Comparison of ENCODE assay signal across 20 cellular contexts in the genomic region with DNA sequence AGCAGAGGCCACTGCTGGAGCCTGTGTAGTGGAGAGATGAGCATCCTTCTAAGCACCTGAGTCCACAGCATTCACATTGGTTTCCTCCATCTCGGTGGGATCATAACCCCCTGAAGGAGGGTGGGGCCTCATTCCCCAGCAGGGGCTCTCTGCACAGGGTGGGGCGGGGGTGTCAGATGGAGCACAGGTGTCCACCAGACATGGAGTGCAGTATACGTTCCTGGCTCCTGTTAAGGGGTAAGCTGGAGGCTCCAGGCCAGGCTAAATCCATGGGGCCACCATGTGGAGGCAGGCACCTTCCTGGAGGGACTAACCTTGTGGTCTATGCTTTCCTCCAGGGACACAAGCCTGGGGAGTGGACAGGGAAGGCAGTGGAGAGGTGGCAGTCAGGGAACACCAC.
DNase-seq lines count a peak whose midpoint lies in the region; ATAC-seq, FAIRE-seq and TF ChIP-seq lines count a peak whose summit lies in the region.
"Had no signal": no experiment of that assay in that cellular context is flagged by ENCODE, and none has a peak within 500 bp of the region (broad histone marks: within the 10 kb centered on the region; RNA-seq: fewer than 3 reads in every experiment).

No MANE protein-coding gene starts in this region.

- no peak overlapping the region for H3K27ac Mint-ChIP-seq in type B pancreatic cell
- H3K27ac Mint-ChIP-seq: B cell; CD4-positive, CD25-positive, alpha-beta regulatory T cell; CD8-positive, alpha-beta memory T cell had no signal

- no peak overlapping the region for H3K18ac ChIP-seq in mesenchymal stem cell (ENCODE audit: low read depth in 1 of 2, low read length in 2 of 2)

- H3K4me3 ChIP-seq in left ventricle myocardium inferior, result no peak overlapping the region
- no peak overlapping the region for H3K4me3 ChIP-seq in bronchial epithelial cell (ENCODE audit: low read depth, low read length)
- no peak overlapping the region for H3K4me3 ChIP-seq in mesenchymal stem cell (ENCODE audit: insufficient read depth in 1 of 2, low read depth in 1 of 2, low read length in 2 of 2)
- H3K4me3 ChIP-seq in mucosa of descending colon, result no peak overlapping the region
- H3K4me3 ChIP-seq: BLaER1 treated with 17β-estradiol and CSF1 and Interleukin-3, amounts not matched to agents 10 nM and 100 nM had no signal

- ATAC-seq in Right ventricle myocardium inferior (peak; percentile 34), mucosa of descending colon (no peak)

- H3K9ac ChIP-seq in mesenchymal stem cell (ENCODE audit: low read length), result no peak overlapping the region
- H3K9ac ChIP-seq: BLaER1 treated with 17β-estradiol and CSF1 and Interleukin-3, amounts not matched to agents 10 nM and 100 nM had no signal

- H3K36me3 Mint-ChIP-seq in type B pancreatic cell, result no peaks in the 10 kb centered on the region
- H3K36me3 Mint-ChIP-seq: CD4-positive, CD25-positive, alpha-beta regulatory T cell; CD8-positive, alpha-beta memory T cell had no signal

- peaks cover 7% of the 10 kb centered on the region for H3K27me3 Mint-ChIP-seq in type B pancreatic cell

- peak; percentile 13 for FAIRE-seq in bronchial epithelial cell (lab: Jason Lieb, UNC)
- FAIRE-seq: G401.6, GM12891, GM19239, H1 had no signal

- H3K4ac ChIP-seq in mesenchymal stem cell (ENCODE audit: low read depth in 1 of 2, low read length in 2 of 2), result no peak overlapping the region

- no peaks in the 10 kb centered on the region for H3K79me1 ChIP-seq in mesenchymal stem cell (replicated peaks; ENCODE audit: low read length, poor library complexity, severe bottlenecking)

- no peak overlapping the region for H2BK15ac ChIP-seq in mesenchymal stem cell (ENCODE audit: low read depth, poor library complexity, severe bottlenecking)

- H3K9me3 ChIP-seq in left ventricle myocardium inferior (replicated peaks) (no peaks in the 10 kb centered on the region), mesenchymal stem cell (ENCODE audit: control insufficient read depth, low read length) (peaks cover 8% of the 10 kb centered on the region), mucosa of descending colon (no peaks in the 10 kb centered on the region)

- H3K23ac ChIP-seq in mesenchymal stem cell (ENCODE audit: low read length in 2 of 2), result no peak overlapping the region

- H3K4me1 Mint-ChIP-seq in type B pancreatic cell (ENCODE audit: unreplicated experiment), result peaks cover 13% of the 10 kb centered on the region
- H3K4me1 Mint-ChIP-seq: B cell; CD4-positive, CD25-positive, alpha-beta regulatory T cell; CD8-positive, alpha-beta memory T cell had no signal

- H2BK5ac ChIP-seq in mesenchymal stem cell (ENCODE audit: low read depth, low read length, poor library complexity, severe bottlenecking), result no peak overlapping the region

- WGBS in mesenchymal stem cell, result 69% methylated on average over 3 of the region's 3 CpGs

- H2BK12ac ChIP-seq in mesenchymal stem cell (ENCODE audit: low read length in 2 of 2), result no peak overlapping the region

- no peak overlapping the region for H3K4me3 Mint-ChIP-seq in type B pancreatic cell
- H3K4me3 Mint-ChIP-seq: B cell; CD8-positive, alpha-beta memory T cell had no signal

- no peak overlapping the region for H2BK120ac ChIP-seq in mesenchymal stem cell (ENCODE audit: low read depth, low read length)

- H2AFZ ChIP-seq in mesenchymal stem cell (ENCODE audit: low read depth, low read length), result no peak overlapping the region

- H3K4me2 ChIP-seq in mesenchymal stem cell (ENCODE audit: low read length, poor library complexity, severe bottlenecking), result no peak overlapping the region

- no peaks in the 10 kb centered on the region for H3K36me3 ChIP-seq in left ventricle myocardium inferior
- H3K36me3 ChIP-seq in bronchial epithelial cell (ENCODE audit: control insufficient read depth, insufficient read depth, low read length), result no peaks in the 10 kb centered on the region
- no peaks in the 10 kb centered on the region for H3K36me3 ChIP-seq in mesenchymal stem cell (ENCODE audit: control insufficient read depth in 1 of 2, insufficient read depth in 2 of 2, low read depth in 1 of 2, low read length in 2 of 2)
- H3K36me3 ChIP-seq in mucosa of descending colon (ENCODE audit: low read depth), result no peaks in the 10 kb centered on the region
- H3K36me3 ChIP-seq: BLaER1 treated with 17β-estradiol and CSF1 and Interleukin-3, amounts not matched to agents 10 nM and 100 nM had no signal

- peaks cover 23% of the 10 kb centered on the region for H3K27me3 ChIP-seq in left ventricle myocardium inferior (ENCODE audit: low read depth)
- H3K27me3 ChIP-seq in bronchial epithelial cell (ENCODE audit: control insufficient read depth, insufficient read depth, low read length), result no peaks in the 10 kb centered on the region
- no peaks in the 10 kb centered on the region for H3K27me3 ChIP-seq in mesenchymal stem cell (ENCODE audit: control insufficient read depth in 1 of 2, insufficient read depth in 1 of 2, low read length in 2 of 2)
- H3K27me3 ChIP-seq: BLaER1 treated with 17β-estradiol and CSF1 and Interleukin-3, amounts not matched to agents 10 nM and 100 nM had no signal

- no peaks in the 10 kb centered on the region for H3K9me3 Mint-ChIP-seq in type B pancreatic cell
- H3K9me3 Mint-ChIP-seq: CD4-positive, CD25-positive, alpha-beta regulatory T cell; CD8-positive, alpha-beta memory T cell had no signal

- intact Hi-C loops in Right ventricle myocardium inferior (cut with DNase I) (no loop called here), left ventricle myocardium inferior (cut with micrococcal nuclease) (no loop called here), mucosa of descending colon (cut with DNase I, micrococcal nuclease) (no loop called here)

- no peak overlapping the region for H3K27ac ChIP-seq in left ventricle myocardium inferior (replicated peaks)
- no peak overlapping the region for H3K27ac ChIP-seq in mesenchymal stem cell (ENCODE audit: low read length, poor library complexity, severe bottlenecking)
- H3K27ac ChIP-seq: BLaER1 treated with 17β-estradiol and CSF1 and Interleukin-3, amounts not matched to agents 10 nM and 100 nM; HL-60 had no signal

- H4K8ac ChIP-seq in mesenchymal stem cell (ENCODE audit: low read length), result no peak overlapping the region

- H4K91ac ChIP-seq in mesenchymal stem cell (ENCODE audit: low read length), result peak overlapping the region; percentile 18

- TF ChIP-seq CTCF in left ventricle myocardium inferior (IDR thresholded peaks at IDR 0.05; ENCODE audit: borderline replicate concordance), result no peak
- TF ChIP-seq CTCF in bronchial epithelial cell (IDR thresholded peaks at IDR 0.05; ENCODE audit: insufficient read depth, low read length, severe bottlenecking), result no peak
- TF ChIP-seq CTCF in type B pancreatic cell (conservative IDR thresholded peaks at IDR 0.05), result no peak
- TF ChIP-seq CTCF in mucosa of descending colon (IDR thresholded peaks at IDR 0.05), result no peak

- DNase-seq in Right ventricle myocardium inferior (ENCODE audit: missing footprints) (no peak), left ventricle myocardium inferior (no peak), bronchial epithelial cell (ENCODE audit: low read depth) (no peak), mesenchymal stem cell (no peak), type B pancreatic cell (ENCODE audit: extremely low spot score, unreplicated experiment) (peak; percentile 49), mucosa of descending colon (no peak), NCI-H2227 (lab: John Stamatoyannopoulos, UW; ENCODE audit: unreplicated experiment) (no peak), NCI-H1092 treated with DMSO at 0.1 percent for 48 hours (lab: John Stamatoyannopoulos, UW) (no peak)
- DNase-seq: CD4-positive, CD25-positive, alpha-beta regulatory T cell; CD8-positive, alpha-beta memory T cell; COR-L47; DMS 273 treated with DMSO at 0.1 percent for 48 hours; HCEC 1CT had no signal

- H2AK5ac ChIP-seq in mesenchymal stem cell (ENCODE audit: low read length, severe bottlenecking), result no peak overlapping the region

- no peaks in the 10 kb centered on the region for H3K4me1 ChIP-seq in left ventricle myocardium inferior
- H3K4me1 ChIP-seq in mesenchymal stem cell (ENCODE audit: control insufficient read depth, insufficient read depth, low read depth, low read length), result no peaks in the 10 kb centered on the region
- no peaks in the 10 kb centered on the region for H3K4me1 ChIP-seq in mucosa of descending colon (ENCODE audit: low read depth)

- H3K14ac ChIP-seq in mesenchymal stem cell (ENCODE audit: low read length in 2 of 2), result no peak overlapping the region
